In the genomic region with DNA sequence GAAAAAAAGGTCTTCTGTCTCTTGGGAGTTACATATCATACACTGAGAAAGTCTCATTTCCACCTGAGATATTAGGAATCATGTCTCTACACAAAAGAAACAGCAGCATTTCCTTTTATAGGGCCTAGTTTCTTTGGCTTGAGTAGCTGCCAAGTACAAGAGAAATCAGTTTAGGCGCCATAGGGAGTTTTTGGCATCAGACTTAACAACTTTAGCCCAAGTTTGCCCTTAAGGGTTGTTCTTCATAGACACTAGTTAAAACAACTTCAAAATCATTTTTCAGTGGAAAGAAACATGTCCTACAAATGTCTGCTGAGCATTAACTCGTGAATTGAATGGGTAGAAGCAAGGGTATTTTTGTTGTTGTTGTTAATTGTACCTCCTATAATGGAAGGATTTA, we compare ENCODE assay signal across 26 cellular contexts.
"Had no signal": no experiment of that assay in that cellular context is flagged by ENCODE, and none has a peak within 500 bp of the region (broad histone marks: within the 10 kb centered on the region; RNA-seq: fewer than 3 reads in every experiment).

No MANE protein-coding gene starts in this region.

- H3K4me3 ChIP-seq: body of pancreas, hepatocyte, left lung, sigmoid colon, smooth muscle cell, thoracic aorta, upper lobe of left lung had no signal

- H3K4me2 ChIP-seq: hepatocyte, smooth muscle cell had no signal

- H3K27me3 Mint-ChIP-seq: activated B cell treated with CpG ODN at 0.5 μM for 24 hours; activated CD4-positive, alpha-beta T cell treated with anti-CD3 and anti-CD28 coated beads for 36 hours; natural killer cell treated with Interleukin-12 subunit alpha and Interleukin-12 subunit beta and Interleukin-15 and Interleukin-18, amount 100 ng/mL, for 72 hours had no signal

- H3K27me3 ChIP-seq: body of pancreas, hepatocyte, left lung, sigmoid colon, upper lobe of left lung had no signal

- H3K36me3 ChIP-seq: left lung, sigmoid colon, thoracic aorta, upper lobe of left lung had no signal

- H3K79me2 ChIP-seq: hepatocyte had no signal

- H3K9me3 Mint-ChIP-seq: activated naive CD8-positive, alpha-beta T cell treated with anti-CD3 and anti-CD28 coated beads for 36 hours; activated T-helper 2 cell treated with anti-CD3 and anti-CD28 coated beads, Interferon-gamma antibody, Interleukin-2, Interleukin-4, amounts not matched to agents 10 μg/mL and 5 μg/mL and 100 μg/mL, durations not matched to agents 14 hours and 24 hours and 36 hours; T-helper 1 cell treated with Interleukin-12 subunit alpha and Interleukin-12 subunit beta and Interleukin-4 antibody, amounts not matched to agents 30 μg/mL and 1 μg/mL, for 36 hours had no signal

- H3K4me1 ChIP-seq: body of pancreas, left lung, sigmoid colon, upper lobe of left lung had no signal

- DNase-seq: activated B cell treated with CpG ODN at 0.5 μM for 24 hours; activated CD4-positive, alpha-beta T cell treated with anti-CD3 and anti-CD28 coated beads for 36 hours; activated CD4-positive, alpha-beta T cell treated with anti-CD3 and anti-CD28 coated beads, Interleukin-2, amount 50 U/mL, for 4 hours; activated CD8-positive, alpha-beta memory T cell treated with anti-CD3 and anti-CD28 coated beads for 24 hours; activated CD8-positive, alpha-beta memory T cell treated with anti-CD3 and anti-CD28 coated beads, Interleukin-2, amount 50 U/mL, for 4 hours; activated naive CD4-positive, alpha-beta T cell; activated naive CD8-positive, alpha-beta T cell treated with anti-CD3 and anti-CD28 coated beads for 36 hours; activated T-cell treated with anti-CD3 and anti-CD28 coated beads, Interleukin-2, amount 50 U/mL, for 4 hours; body of pancreas; caudate nucleus; effector memory CD4-positive, alpha-beta T cell; foreskin melanocyte; left lung; nucleus accumbens; retina; sigmoid colon; stimulated activated CD4-positive, alpha-beta T cell treated with anti-CD3 and anti-CD28 coated beads, Interleukin-2, amount 100 ng/mL, for 48 hours; stimulated activated naive CD4-positive, alpha-beta T cell; T1000; upper lobe of left lung had no signal

- H3K36me3 Mint-ChIP-seq: activated naive CD8-positive, alpha-beta T cell treated with anti-CD3 and anti-CD28 coated beads for 36 hours had no signal

- H3K9me3 ChIP-seq: body of pancreas, left lung, sigmoid colon, thoracic aorta, upper lobe of left lung had no signal

- ATAC-seq: activated CD4-positive, alpha-beta T cell treated with anti-CD3 and anti-CD28 coated beads for 36 hours; activated T-cell treated with anti-CD3 and anti-CD28 coated beads, Interleukin-2, amount 50 U/mL, for 4 hours; body of pancreas; left lung; natural killer cell treated with Interleukin-12 subunit alpha and Interleukin-12 subunit beta and Interleukin-15 and Interleukin-18, amount 100 ng/mL, for 72 hours had no signal

- H3K4me3 Mint-ChIP-seq: activated B cell treated with CpG ODN at 0.5 μM for 24 hours; activated CD4-positive, alpha-beta T cell treated with anti-CD3 and anti-CD28 coated beads for 36 hours; activated naive CD8-positive, alpha-beta T cell treated with anti-CD3 and anti-CD28 coated beads for 36 hours; activated T-cell treated with anti-CD3 and anti-CD28 coated beads, Interleukin-2, amount 50 U/mL, for 4 hours; natural killer cell treated with Interleukin-12 subunit alpha and Interleukin-12 subunit beta and Interleukin-15 and Interleukin-18, amount 100 ng/mL, for 72 hours; T-helper 1 cell treated with Interleukin-12 subunit alpha and Interleukin-12 subunit beta and Interleukin-4 antibody, amounts not matched to agents 30 μg/mL and 1 μg/mL, for 36 hours had no signal

- H3K27ac Mint-ChIP-seq: activated B cell treated with CpG ODN at 0.5 μM for 24 hours; activated CD4-positive, alpha-beta T cell treated with anti-CD3 and anti-CD28 coated beads for 36 hours; activated naive CD8-positive, alpha-beta T cell treated with anti-CD3 and anti-CD28 coated beads for 36 hours; activated T-helper 2 cell treated with anti-CD3 and anti-CD28 coated beads, Interferon-gamma antibody, Interleukin-2, Interleukin-4, amounts not matched to agents 10 μg/mL and 5 μg/mL and 100 μg/mL, durations not matched to agents 14 hours and 24 hours and 36 hours; natural killer cell treated with Interleukin-12 subunit alpha and Interleukin-12 subunit beta and Interleukin-15 and Interleukin-18, amount 100 ng/mL, for 72 hours; T-helper 1 cell treated with Interleukin-12 subunit alpha and Interleukin-12 subunit beta and Interleukin-4 antibody, amounts not matched to agents 30 μg/mL and 1 μg/mL, for 36 hours had no signal

- H3K4me1 Mint-ChIP-seq: activated B cell treated with CpG ODN at 0.5 μM for 24 hours; activated CD4-positive, alpha-beta T cell treated with anti-CD3 and anti-CD28 coated beads for 36 hours; activated naive CD8-positive, alpha-beta T cell treated with anti-CD3 and anti-CD28 coated beads for 36 hours had no signal

- H3K27ac ChIP-seq: body of pancreas, hepatocyte, left lung, thoracic aorta, upper lobe of left lung had no signal

- H2AFZ ChIP-seq: hepatocyte had no signal
